15 cellular contexts compared by ENCODE assay signal in the genomic region with DNA sequence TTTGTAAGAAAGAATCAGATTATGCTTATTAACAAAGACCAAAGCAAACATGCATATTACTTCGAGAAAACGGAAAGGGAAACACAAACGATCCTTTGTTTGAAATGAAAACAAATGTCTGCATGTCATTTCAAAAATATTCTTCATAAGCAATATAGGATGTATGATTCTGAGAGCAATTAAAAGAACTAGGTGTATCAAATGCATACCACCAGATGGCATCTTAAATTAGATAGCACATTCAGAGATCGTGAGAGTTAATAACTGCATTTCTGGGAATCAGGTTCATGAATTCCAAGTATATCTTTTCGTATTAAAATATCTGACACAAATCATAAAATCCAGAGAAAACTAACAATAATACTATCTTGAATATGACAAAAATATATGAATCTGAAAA.
DNase-seq lines count a peak whose midpoint lies in the region; ATAC-seq, FAIRE-seq and TF ChIP-seq lines count a peak whose summit lies in the region.
"Had no signal": no experiment of that assay in that cellular context is flagged by ENCODE, and none has a peak within 500 bp of the region (broad histone marks: within the 10 kb centered on the region; RNA-seq: fewer than 3 reads in every experiment).

No MANE protein-coding gene starts in this region.

- H3K4me2 ChIP-seq in endothelial cell of umbilical vein (ENCODE audit: insufficient read depth, low read length): peak overlapping the region; percentile 79

- H3K79me2 ChIP-seq in endothelial cell of umbilical vein (ENCODE audit: control insufficient read depth, insufficient read depth, low read length): no peaks in the 10 kb centered on the region

- H4K20me1 ChIP-seq in endothelial cell of umbilical vein (replicated peaks; ENCODE audit: control insufficient read depth, extremely low read depth, insufficient read depth, low read length): no peaks in the 10 kb centered on the region

- peaks cover 3% of the 10 kb centered on the region for H3K36me3 Mint-ChIP-seq in MCF 10A (ENCODE audit: insufficient read depth, unreplicated experiment)

- H3K27me3 Mint-ChIP-seq in MCF 10A (ENCODE audit: insufficient read depth, unreplicated experiment): no peaks in the 10 kb centered on the region
- H3K27me3 Mint-ChIP-seq: activated CD4-positive, alpha-beta T cell treated with anti-CD3 and anti-CD28 coated beads for 36 hours had no signal

- BruUV-seq in MCF 10A (replicated peaks; lab: Mats Ljungman, UMichigan): no TSS peak
- BruUV-seq in endothelial cell of umbilical vein (replicated peaks; lab: Mats Ljungman, UMichigan): no TSS peak

- no peak overlapping the region for H3K27ac Mint-ChIP-seq in MCF 10A (ENCODE audit: low read depth, unreplicated experiment)
- H3K27ac Mint-ChIP-seq: activated CD4-positive, alpha-beta T cell treated with anti-CD3 and anti-CD28 coated beads for 36 hours had no signal

- 54% methylated on average over 5 of the region's 5 CpGs for WGBS in esophagus muscularis mucosa

- no peak overlapping the region for H2AFZ ChIP-seq in endothelial cell of umbilical vein (ENCODE audit: low read depth, low read length)

- CTCF ChIA-PET in MCF 10A (lab: Yijun Ruan, JAX): interaction anchor here (0.9 to 2.3 kb wide), 5 partner anchors 15 to 161 kb away, joined by 3 to 18 read pairs (median 4); no protein-coding TSS in a partner anchor
- CTCF ChIA-PET in endothelial cell of umbilical vein (lab: Charles Lee): interaction anchor here (0.6 to 2.2 kb wide), 16 partner anchors 13 to 1112 kb away, joined by 3 to 16 read pairs (median 5); partner anchors contain the start of gene PPP3CA

- H3K36me3 ChIP-seq in breast epithelium (no peaks in the 10 kb centered on the region), endothelial cell of umbilical vein (ENCODE audit: control insufficient read depth in 2 of 2, extremely low read depth in 1 of 2, insufficient read depth in 2 of 2, low read length in 2 of 2) (no peaks in the 10 kb centered on the region), esophagus muscularis mucosa (no peaks in the 10 kb centered on the region)
- H3K36me3 ChIP-seq: SJSA1, suprapubic skin had no signal

- no peaks in the 10 kb centered on the region for H3K9me3 ChIP-seq in breast epithelium
- no peaks in the 10 kb centered on the region for H3K9me3 ChIP-seq in endothelial cell of umbilical vein (replicated peaks; ENCODE audit: control insufficient read depth, insufficient read depth, low read length)
- H3K9me3 ChIP-seq in esophagus muscularis mucosa: no peaks in the 10 kb centered on the region
- H3K9me3 ChIP-seq: SJSA1, suprapubic skin had no signal

- intact Hi-C loops in MCF 10A (cut with micrococcal nuclease) (loop anchor here (1.0 to 10.0 kb wide), 4 partner anchors 157 to 1093 kb away; no protein-coding TSS in a partner anchor), breast epithelium (cut with DNase I; ENCODE audit: low total_unique reads) (no loop called here), endothelial cell of umbilical vein (cut with micrococcal nuclease) (loop anchor here (1.0 kb wide), 2 partner anchors 159 to 542 kb away; partner anchors contain the start of gene PPP3CA), esophagus muscularis mucosa (cut with DNase I) (no loop called here)

- POLR2A ChIA-PET in MCF 10A (lab: Yijun Ruan, JAX) (interaction anchor here (0.6 to 2.0 kb wide), 2 partner anchors 160 to 543 kb away, joined by 4 to 8 read pairs; partner anchors contain the start of gene PPP3CA), endothelial cell of umbilical vein (lab: Charles Lee) (no interaction called here)

- H3K4me3 ChIP-seq in breast epithelium (no peak overlapping the region), endothelial cell of umbilical vein (replicated peaks in 1 of 3; ENCODE audit: insufficient read depth in 1 of 3, low read depth in 1 of 3, low read length in 3 of 3) (no peak overlapping the region), esophagus muscularis mucosa (no peak overlapping the region)
- H3K4me3 ChIP-seq: SJSA1, suprapubic skin had no signal

- H3K4me1 ChIP-seq in breast epithelium (peaks cover 4 to 8% of the 10 kb centered on the region in 2 donors), endothelial cell of umbilical vein (ENCODE audit: control insufficient read depth, extremely low read depth, insufficient read depth, low read length) (peaks cover 15% of the 10 kb centered on the region), esophagus muscularis mucosa (peaks cover 22 to 48% (median 39%) of the 10 kb centered on the region in 4 donors)
- H3K4me1 ChIP-seq: SJSA1 had no signal

- H3K27me3 ChIP-seq in breast epithelium (no peaks in the 10 kb centered on the region), endothelial cell of umbilical vein (ENCODE audit: control insufficient read depth in 2 of 2, insufficient read depth in 2 of 2, low read length in 2 of 2) (no peaks in the 10 kb centered on the region), esophagus muscularis mucosa (no peaks in the 10 kb centered on the region)
- H3K27me3 ChIP-seq: SJSA1, suprapubic skin had no signal

- dilution Hi-C loops in endothelial cell of umbilical vein (cut with MboI; ENCODE audit: extremely low pct_ligation_motif_present, low sequenced_read_pairs): no loop called here

- H3K4me3 Mint-ChIP-seq in MCF 10A (ENCODE audit: unreplicated experiment): no peak overlapping the region
- H3K4me3 Mint-ChIP-seq: activated CD4-positive, alpha-beta T cell treated with anti-CD3 and anti-CD28 coated beads for 36 hours had no signal

- peak; percentile 30 for TF ChIP-seq CTCF in MCF 10A (IDR thresholded peaks at IDR 0.05; ENCODE audit: unreplicated experiment)
- TF ChIP-seq CTCF in breast epithelium (IDR thresholded peaks at IDR 0.05): peak in 1 of 3 donors; percentile 23
- TF ChIP-seq CTCF in endothelial cell of umbilical vein (IDR thresholded peaks at IDR 0.05; ENCODE audit: extremely low read depth in 1 of 2, insufficient read depth in 1 of 2, low read depth in 1 of 2, low read length in 2 of 2): peak in 1 of 2 donors; percentile 15
- peak in 1 of 3 experiments; percentile 25 for TF ChIP-seq CTCF in esophagus muscularis mucosa (IDR thresholded peaks at IDR 0.05)

- H3K4me1 Mint-ChIP-seq in MCF 10A (ENCODE audit: insufficient read depth, unreplicated experiment): peaks cover 26% of the 10 kb centered on the region

- no peak for TF ChIP-seq EP300 in esophagus muscularis mucosa (IDR thresholded peaks at IDR 0.05)

- TF ChIP-seq POLR2A in breast epithelium (IDR thresholded peaks at IDR 0.05) (no peak), endothelial cell of umbilical vein (IDR thresholded peaks at IDR 0.05; ENCODE audit: low read depth, low read length) (no peak), esophagus muscularis mucosa (IDR thresholded peaks at IDR 0.05; ENCODE audit: low read depth) (no peak)

- peak; percentile 67 for FAIRE-seq in endothelial cell of umbilical vein (lab: Jason Lieb, UNC)

- DNase-seq in MCF 10A (ENCODE audit: unreplicated experiment) (peak; percentile 43), breast epithelium (ENCODE audit: low spot score in 2 of 2) (no peak), OCI-M1 (lab: John Stamatoyannopoulos, UW) (peak; percentile 17), endothelial cell of umbilical vein (ENCODE audit: low read depth, low spot score) (peak; percentile 71), superior temporal gyrus (ENCODE audit: extremely low spot score) (peak; percentile 59), globus pallidus (ENCODE audit: low spot score) (no peak), esophagus muscularis mucosa (ENCODE audit: extremely low spot score) (no peak)
- DNase-seq: activated CD4-positive, alpha-beta T cell treated with anti-CD3 and anti-CD28 coated beads for 36 hours; activated naive CD4-positive, alpha-beta T cell treated with anti-CD3 and anti-CD28 coated beads, Interleukin-2, amount 50 U/mL, for 16 hours; effector CD4-positive, alpha-beta T cell; NCI-H187; stimulated activated CD4-positive, alpha-beta T cell treated with anti-CD3 and anti-CD28 coated beads, Interleukin-4, amount 100 ng/mL, for 1 hour had no signal

- no peak overlapping the region for H3K9ac ChIP-seq in endothelial cell of umbilical vein (replicated peaks; ENCODE audit: extremely low read depth, insufficient read depth, low read length)

- no peak for ATAC-seq in GM18498 (IDR thresholded peaks at IDR 0.05; ENCODE audit: unreplicated experiment)
- ATAC-seq: activated CD4-positive, alpha-beta T cell treated with anti-CD3 and anti-CD28 coated beads for 36 hours had no signal

- H3K27ac ChIP-seq in breast epithelium (no peak overlapping the region), endothelial cell of umbilical vein (ENCODE audit: insufficient read depth, low read depth, low read length) (no peak overlapping the region), esophagus muscularis mucosa (replicated peaks in 1 of 4) (no peak overlapping the region)
- H3K27ac ChIP-seq: SJSA1, suprapubic skin had no signal

- H3K9me3 Mint-ChIP-seq in MCF 10A (ENCODE audit: unreplicated experiment): no peaks in the 10 kb centered on the region

- H3K9me1 ChIP-seq in endothelial cell of umbilical vein (replicated peaks; ENCODE audit: control insufficient read depth, extremely low read depth, insufficient read depth, low read length): no peaks in the 10 kb centered on the region

TF ChIP-seq in endothelial cell of umbilical vein, 7 proteins besides CTCF, POLR2A, EP300 and RAD21:
- TF ChIP-seq EZH2 (IDR thresholded peaks at IDR 0.05; ENCODE audit: borderline replicate concordance, low read depth, low read length, severe bottlenecking) (no peak), FOS (IDR thresholded peaks at IDR 0.05; ENCODE audit: borderline replicate concordance, insufficient read depth, low read length) (no peak), MYC (IDR thresholded peaks at IDR 0.05; ENCODE audit: low read depth, low read length) (no peak), JUN (IDR thresholded peaks at IDR 0.05; ENCODE audit: borderline replicate concordance, insufficient read depth, insufficient read length, low read depth) (no peak), GATA2 (IDR thresholded peaks at IDR 0.05; ENCODE audit: insufficient read depth, insufficient read length, low read depth, low read length) (no peak), POLR2AphosphoS5 (IDR thresholded peaks at IDR 0.05; ENCODE audit: insufficient read depth, low read depth, low read length) (no peak)
- TF ChIP-seq, protein P1, sequence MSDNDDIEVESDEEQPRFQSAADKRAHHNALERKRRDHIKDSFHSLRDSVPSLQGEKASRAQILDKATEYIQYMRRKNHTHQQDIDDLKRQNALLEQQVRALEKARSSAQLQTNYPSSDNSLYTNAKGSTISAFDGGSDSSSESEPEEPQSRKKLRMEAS (IDR thresholded peaks at IDR 0.05; ENCODE audit: insufficient read depth, insufficient read length): no peak

Comparison
In these comparisons a context has a peak if more than half of its experiments do, and no peak if none do; other contexts are left out.
1. DNase-seq: peak in MCF 10A (single experiment), OCI-M1 (single experiment), endothelial cell of umbilical vein (single experiment) and superior temporal gyrus (single experiment); none in breast epithelium (0 of 2), globus pallidus (single experiment) and esophagus muscularis mucosa (single experiment).
2. intact Hi-C loops: an anchor here in MCF 10A (1.0 to 10.0 kb wide) and endothelial cell of umbilical vein (1.0 kb wide); none called in breast epithelium and esophagus muscularis mucosa.